ENCODE assay signal across 19 cellular contexts in genomic region chr5:135345945-135346731, GRCh38. TPM values are rescaled to one million over a fixed set of nuclear protein-coding genes. Genes with fewer than 3 reads are reported as not detected.
DNase-seq lines count a peak whose midpoint lies in the region; ATAC-seq, FAIRE-seq and TF ChIP-seq lines count a peak whose summit lies in the region.
"Had no signal": no experiment of that assay in that cellular context is flagged by ENCODE, and none has a peak within 500 bp of the region (broad histone marks: within the 10 kb centered on the region; RNA-seq: fewer than 3 reads in every experiment).

No MANE protein-coding gene starts in this region.

- intact Hi-C loops in Calu3 (cut with micrococcal nuclease; ENCODE audit: unreplicated experiment) = loop anchor here (5.0 kb wide), 1 partner anchor 81 kb away; no protein-coding TSS in a partner anchor

- H3K36me3 ChIP-seq in bronchial epithelial cell (ENCODE audit: control insufficient read depth, insufficient read depth, low read length) (peaks cover 40% of the 10 kb centered on the region), osteoblast (ENCODE audit: insufficient read depth, low read length) (peaks cover 70% of the 10 kb centered on the region)

- CTCF ChIA-PET in Calu3 (lab: Charles Lee) = interaction anchor here (1.0 kb wide), 1 partner anchor 80 kb away, joined by 3 read pairs; no protein-coding TSS in a partner anchor

- peaks cover 41% of the 10 kb centered on the region for H3K36me3 Mint-ChIP-seq in Calu3 (ENCODE audit: insufficient read depth, unreplicated experiment)
- peaks cover 48% of the 10 kb centered on the region for H3K36me3 Mint-ChIP-seq in HFFc6 (ENCODE audit: low read depth)
- peaks cover 14% of the 10 kb centered on the region for H3K36me3 Mint-ChIP-seq in natural killer cell treated with Interleukin-12 subunit alpha and Interleukin-12 subunit beta and Interleukin-15 and Interleukin-18, amount 100 ng/mL, for 72 hours

- H3K4me2 ChIP-seq in osteoblast (ENCODE audit: insufficient read depth, low read length) = no peak overlapping the region

- peak overlapping the region; percentile 23 for H3K27ac ChIP-seq in osteoblast (ENCODE audit: low read depth, low read length)
- H3K27ac ChIP-seq: left lung, RWPE1, suprapubic skin, VCaP had no signal

- TF ChIP-seq CTCF in Calu3 (IDR thresholded peaks at IDR 0.05; ENCODE audit: unreplicated experiment) = no peak
- TF ChIP-seq CTCF in HFFc6 (IDR thresholded peaks at IDR 0.05) = no peak
- TF ChIP-seq CTCF in bronchial epithelial cell (IDR thresholded peaks at IDR 0.05; ENCODE audit: insufficient read depth, low read length, severe bottlenecking) = no peak
- TF ChIP-seq CTCF in osteoblast (IDR thresholded peaks at IDR 0.05; ENCODE audit: extremely low read depth, low read depth, low read length) = no peak

- H3K27me3 ChIP-seq in bronchial epithelial cell (ENCODE audit: control insufficient read depth, insufficient read depth, low read length) (no peaks in the 10 kb centered on the region), osteoblast (ENCODE audit: insufficient read depth, low read length) (no peaks in the 10 kb centered on the region)
- H3K27me3 ChIP-seq: breast epithelium, left lung, suprapubic skin had no signal

- FAIRE-seq in bronchial epithelial cell (lab: Jason Lieb, UNC) = peak; percentile 23
- FAIRE-seq: H1 had no signal

- H3K79me2 ChIP-seq in osteoblast (ENCODE audit: insufficient read depth, low read length) = peaks cover 31% of the 10 kb centered on the region

- no peaks in the 10 kb centered on the region for H3K9me3 Mint-ChIP-seq in Calu3 (ENCODE audit: low read depth, unreplicated experiment)
- no peaks in the 10 kb centered on the region for H3K9me3 Mint-ChIP-seq in HFFc6
- H3K9me3 Mint-ChIP-seq in natural killer cell treated with Interleukin-12 subunit alpha and Interleukin-12 subunit beta and Interleukin-15 and Interleukin-18, amount 100 ng/mL, for 72 hours = no peaks in the 10 kb centered on the region

- H4K20me1 ChIP-seq in osteoblast (ENCODE audit: insufficient read depth, low read length) = peaks cover 19% of the 10 kb centered on the region

- H3K4me3 ChIP-seq in bronchial epithelial cell (ENCODE audit: low read depth, low read length) (no peak overlapping the region), osteoblast (ENCODE audit: insufficient read depth, low read length) (no peak overlapping the region)
- H3K4me3 ChIP-seq: breast epithelium, left lung, suprapubic skin had no signal

- no peak for ATAC-seq in natural killer cell treated with Interleukin-12 subunit alpha and Interleukin-12 subunit beta and Interleukin-15 and Interleukin-18, amount 100 ng/mL, for 72 hours
- ATAC-seq: left lung had no signal

- H3K4me3 Mint-ChIP-seq in Calu3 (ENCODE audit: low read depth, unreplicated experiment) (no peak overlapping the region), HFFc6 (no peak overlapping the region)
- H3K4me3 Mint-ChIP-seq in natural killer cell treated with Interleukin-12 subunit alpha and Interleukin-12 subunit beta and Interleukin-15 and Interleukin-18, amount 100 ng/mL, for 72 hours = no peak overlapping the region

- H3K4me1 Mint-ChIP-seq in Calu3 (ENCODE audit: low read depth, unreplicated experiment) (peaks cover 12% of the 10 kb centered on the region), HFFc6 (ENCODE audit: low read depth) (peaks cover 60% of the 10 kb centered on the region)
- no peaks in the 10 kb centered on the region for H3K4me1 Mint-ChIP-seq in natural killer cell treated with Interleukin-12 subunit alpha and Interleukin-12 subunit beta and Interleukin-15 and Interleukin-18, amount 100 ng/mL, for 72 hours (ENCODE audit: low read depth in 2 of 2)

- no peak overlapping the region for H2AFZ ChIP-seq in osteoblast (ENCODE audit: low read length)

- H3K27ac Mint-ChIP-seq in Calu3 (ENCODE audit: unreplicated experiment) (peak overlapping the region; percentile 82), HFFc6 (peak overlapping the region; percentile 60)
- H3K27ac Mint-ChIP-seq in natural killer cell treated with Interleukin-12 subunit alpha and Interleukin-12 subunit beta and Interleukin-15 and Interleukin-18, amount 100 ng/mL, for 72 hours = peak overlapping the region in 1 of 2 donors; percentile 54

- H3K9me3 ChIP-seq in osteoblast (ENCODE audit: low read depth, low read length) = no peaks in the 10 kb centered on the region
- H3K9me3 ChIP-seq: breast epithelium, left lung, suprapubic skin had no signal

- BruUV-seq in Calu3 (replicated peaks; lab: Mats Ljungman, UMichigan) = no TSS peak

- H3K27me3 Mint-ChIP-seq in Calu3 (ENCODE audit: unreplicated experiment) = no peaks in the 10 kb centered on the region
- H3K27me3 Mint-ChIP-seq in HFFc6 (ENCODE audit: insufficient read depth) = no peaks in the 10 kb centered on the region
- H3K27me3 Mint-ChIP-seq in natural killer cell treated with Interleukin-12 subunit alpha and Interleukin-12 subunit beta and Interleukin-15 and Interleukin-18, amount 100 ng/mL, for 72 hours = no peaks in the 10 kb centered on the region

- H3K4me1 ChIP-seq in osteoblast (ENCODE audit: insufficient read depth, low read length) = peaks cover 22% of the 10 kb centered on the region
- H3K4me1 ChIP-seq: breast epithelium, left lung had no signal

- DNase-seq in Calu3 (peak; percentile 65), HFFc6 (no peak), bronchial epithelial cell (ENCODE audit: low read depth) (no peak), osteoblast (ENCODE audit: insufficient read length, low spot score, missing footprints) (no peak), putamen (ENCODE audit: low spot score) (no peak), amniotic stem cell (lab: John Stamatoyannopoulos, UW) (no peak)
- DNase-seq in natural killer cell treated with Interleukin-12 subunit alpha and Interleukin-12 subunit beta and Interleukin-15 and Interleukin-18, amount 100 ng/mL, for 72 hours (ENCODE audit: low spot score) = no peak
- DNase-seq: activated naive CD4-positive, alpha-beta T cell; C1 segment of cervical spinal cord; effector memory CD4-positive, alpha-beta T cell; left lung; NCI-H2029 treated with DMSO at 0.1 percent for 48 hours; NCI-H82; SW 1271 had no signal

RNA-seq across cellular contexts. Expression of gene MACROH2A1, which starts 52.9 kb away (rescaled TPM):
- 365 and 368 TPM in 2 replicates for total RNA-seq in Calu3 (2022)
- total RNA-seq in HFFc6 (2021; fragmentation: NEBNext Ultra II Directional; extraction: Animal tissue kit (Norgen Biotek cat#: 25700)) = 100 to 1,000 TPM; 116 to 144 (median 127) TPM
- 235 and 257 TPM in 2 replicates for total RNA-seq in bronchial epithelial cell
- total RNA-seq in osteoblast = 150 and 162 TPM in 2 replicates
- total RNA-seq in natural killer cell treated with Interleukin-12 subunit alpha and Interleukin-12 subunit beta and Interleukin-15 and Interleukin-18, amount 100 ng/mL, for 72 hours = 100 to 1,000 TPM; 163 to 252 TPM
